In the genomic region with DNA sequence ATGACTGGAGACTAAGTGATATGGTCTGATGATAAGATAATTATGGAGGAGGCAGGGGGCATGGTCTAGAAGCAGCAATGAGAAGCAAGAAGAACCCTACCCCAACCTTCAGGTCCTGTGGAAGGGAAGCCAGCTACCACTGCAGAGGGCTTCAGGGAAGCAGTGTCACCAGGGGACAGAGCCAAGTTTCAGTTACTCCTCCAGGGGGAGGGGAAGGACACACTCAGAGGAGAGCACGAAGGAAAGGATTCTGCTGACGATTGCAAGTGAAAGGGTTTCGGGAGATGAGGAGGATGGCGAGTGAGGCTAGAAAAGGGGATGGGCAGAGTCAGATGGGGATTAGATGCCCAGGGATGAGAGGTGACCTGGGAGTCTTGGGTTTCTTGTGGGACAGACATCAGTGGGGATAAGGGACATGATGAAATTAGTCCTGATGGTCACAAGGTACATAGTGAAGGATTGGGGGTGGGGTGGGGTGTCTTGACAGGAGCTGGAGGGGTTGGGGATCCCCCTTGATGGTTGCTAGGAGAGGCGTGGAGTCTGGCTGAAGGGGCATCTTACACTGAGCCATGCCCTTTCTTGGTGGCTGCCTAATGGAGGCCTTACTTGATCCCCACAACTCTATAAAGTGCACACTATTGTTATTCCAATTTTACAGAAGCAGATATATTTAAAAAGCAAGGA, we compare ENCODE assay signal across 1 cellular context.
TF ChIP-seq lines count a peak whose summit lies in the region.

No MANE protein-coding gene starts in this region.

TF ChIP-seq in K562, 482 proteins besides CTCF, POLR2A, EP300 and RAD21:
- no peak for TF ChIP-seq ZNF174 (CRISPR knock-in tag; IDR thresholded peaks at IDR 0.05)
- TF ChIP-seq ZFP36 (IDR thresholded peaks at IDR 0.05; ENCODE audit: low read depth, low read length, partially characterized antibody), result peak; percentile 56
- no peak for TF ChIP-seq TRIM24 (IDR thresholded peaks at IDR 0.05)
